Comparison of ENCODE assay signal across 10 cellular contexts in genomic region chr1:193589597-193590040, GRCh38.
DNase-seq lines count a peak whose midpoint lies in the region; ATAC-seq, FAIRE-seq and TF ChIP-seq lines count a peak whose summit lies in the region.
"Had no signal": no experiment of that assay in that cellular context is flagged by ENCODE, and none has a peak within 500 bp of the region (broad histone marks: within the 10 kb centered on the region; RNA-seq: fewer than 3 reads in every experiment).

No MANE protein-coding gene starts in this region.

- no peaks in the 10 kb centered on the region for H3K9me3 ChIP-seq in H1 (ENCODE audit: insufficient read depth in 2 of 2, low read depth in 1 of 2, low read length in 1 of 2)

- no peak overlapping the region for H4K8ac ChIP-seq in H1 (ENCODE audit: extremely low read depth, insufficient read depth, low read length)

- no peak overlapping the region for H2BK5ac ChIP-seq in H1 (ENCODE audit: low read depth, low read length)

- H3K9me3 Mint-ChIP-seq in GM23338, result no peaks in the 10 kb centered on the region
- H3K9me3 Mint-ChIP-seq in nephron, result no peaks in the 10 kb centered on the region
- no peaks in the 10 kb centered on the region for H3K9me3 Mint-ChIP-seq in activated CD4-positive, alpha-beta memory T cell treated with anti-CD3 and anti-CD28 coated beads, Interleukin-2, amount 10 ng/mL, durations not matched to agents 7 days and 5 days

- H3K4me1 Mint-ChIP-seq in GM23338 (peaks cover 63% of the 10 kb centered on the region), nephron (peaks cover 24% of the 10 kb centered on the region)
- H3K4me1 Mint-ChIP-seq in activated CD4-positive, alpha-beta memory T cell treated with anti-CD3 and anti-CD28 coated beads, Interleukin-2, amount 10 ng/mL, durations not matched to agents 7 days and 5 days, result peaks cover 32% of the 10 kb centered on the region

- POLR2A ChIA-PET in H1 (lab: Charles Lee; ENCODE audit: partially characterized antibody), result no interaction called here
- POLR2A ChIA-PET in activated CD4-positive, alpha-beta memory T cell treated with anti-CD3 and anti-CD28 coated beads, Interleukin-2, amount 10 ng/mL, durations not matched to agents 7 days and 5 days (lab: Charles Lee), result interaction anchor here (1.2 kb wide), 1 partner anchor 10 kb away, joined by 3 read pairs; no protein-coding TSS in a partner anchor

- H3K27me3 ChIP-seq in GM23338 (ENCODE audit: insufficient read depth), result no peaks in the 10 kb centered on the region
- peaks cover 0 to 1% (median 0%) of the 10 kb centered on the region in 4 experiments; a peak in 1 of 7 replicates for H3K27me3 ChIP-seq in H1 (replicated peaks in 1 of 4; ENCODE audit: control insufficient read depth in 3 of 4, extremely low read depth in 1 of 4, insufficient read depth in 3 of 4, low read length in 3 of 4)

- no peak for FAIRE-seq in H1 (lab: Jason Lieb, UNC)

- H3K4me1 ChIP-seq in GM23338 (ENCODE audit: insufficient read depth) (peaks cover 71% of the 10 kb centered on the region), H1 (replicated peaks in 1 of 4; ENCODE audit: control insufficient read depth in 3 of 4, insufficient read depth in 4 of 4, low read length in 3 of 4) (peaks cover 0 to 17% (median 12%) of the 10 kb centered on the region in 4 experiments; a peak in 3 of 7 replicates)

- peak overlapping the region; percentile 75; the same call in 1 of the 2 replicates for H2BK20ac ChIP-seq in H1 (ENCODE audit: low read length)

- no peaks in the 10 kb centered on the region for H3K36me3 Mint-ChIP-seq in GM23338 (ENCODE audit: low read depth)
- H3K36me3 Mint-ChIP-seq in nephron (ENCODE audit: low read depth), result no peaks in the 10 kb centered on the region
- no peaks in the 10 kb centered on the region for H3K36me3 Mint-ChIP-seq in activated CD4-positive, alpha-beta memory T cell treated with anti-CD3 and anti-CD28 coated beads, Interleukin-2, amount 10 ng/mL, durations not matched to agents 7 days and 5 days (ENCODE audit: low read depth)

- no peaks in the 10 kb centered on the region for H4K20me1 ChIP-seq in GM23338 (replicated peaks; ENCODE audit: insufficient read depth)
- H4K20me1 ChIP-seq in H1 (replicated peaks in 1 of 2; ENCODE audit: control insufficient read depth in 1 of 2, insufficient read depth in 2 of 2, low read length in 2 of 2), result no peaks in the 10 kb centered on the region

- 0 out of 2 replicates have a peak overlapping the region, but pooled peaks have one; percentile 1 for H2BK15ac ChIP-seq in H1 (ENCODE audit: low read length)

- H2AFZ ChIP-seq in GM23338, result peak overlapping the region; percentile 28; the same call in 1 of the 2 replicates
- H2AFZ ChIP-seq in H1 (ENCODE audit: low read length), result 0 out of 2 replicates have a peak overlapping the region, but pooled peaks have one; percentile 11

- H4K5ac ChIP-seq in H1 (ENCODE audit: insufficient read length, low read depth, low read length), result no peak overlapping the region

- no peak overlapping the region for H3K56ac ChIP-seq in H1 (replicated peaks; ENCODE audit: insufficient read length, low read depth, low read length)

- 0 out of 2 replicates have a peak overlapping the region, but pooled peaks have one; percentile 25 for H3K18ac ChIP-seq in H1 (ENCODE audit: extremely low read depth, low read length)

- TF ChIP-seq EP300 in H1 (IDR thresholded peaks at IDR 0.05; ENCODE audit: borderline replicate concordance in 1 of 2, low read depth in 2 of 2, low read length in 2 of 2), result no peak

- H3K36me3 ChIP-seq in GM23338 (ENCODE audit: insufficient read depth) (no peaks in the 10 kb centered on the region), H1 (ENCODE audit: control insufficient read depth in 2 of 4, insufficient read depth in 4 of 4, low read length in 3 of 4) (no peaks in the 10 kb centered on the region)

- H2BK120ac ChIP-seq in H1 (replicated peaks; ENCODE audit: low read depth, low read length), result no peak overlapping the region

- H3K4me2 ChIP-seq in GM23338, result peak overlapping the region; percentile 75
- H3K4me2 ChIP-seq in H1 (ENCODE audit: insufficient read depth in 1 of 2, low read depth in 2 of 2, low read length in 2 of 2), result peak overlapping the region in 1 of 2 experiments; percentile 49; a peak in 2 of 4 replicates

- H3K4me3 ChIP-seq in GM23338 (no peak overlapping the region), H1 (ENCODE audit: extremely low read depth in 1 of 4, insufficient read depth in 2 of 4, low read depth in 3 of 4, low read length in 4 of 4) (peak overlapping the region in 1 of 4 experiments; percentile 49; a peak in 1 of 8 replicates)

- H3K23ac ChIP-seq in H1 (ENCODE audit: insufficient read length), result no peak overlapping the region

- H3K9me2 ChIP-seq in GM23338 (ENCODE audit: insufficient read depth), result no peaks in the 10 kb centered on the region

- H3K79me1 ChIP-seq in H1 (ENCODE audit: low read depth, low read length), result no peaks in the 10 kb centered on the region

- WGBS in H1 (ENCODE audit: extremely low coverage in 1 of 2, insufficient coverage in 1 of 2, insufficient read length in 1 of 2, insufficient replicate concordance in 2 of 2, low coverage in 1 of 2, low lambda C conversion rate in 2 of 2, missing lambda C conversion rate in 1 of 2), 2 experiments, result 95% methylated on average over 3 of the region's 3 CpGs; no CpG with 5 or more reads in 1 of the 2 experiments

- no peak overlapping the region for H3K4ac ChIP-seq in H1 (replicated peaks; ENCODE audit: insufficient read length, low read depth, low read length)

- peak overlapping the region; percentile 6 for H4K91ac ChIP-seq in H1 (replicated peaks; ENCODE audit: insufficient read length, low read length)

- TF ChIP-seq POLR2A in H1 (IDR thresholded peaks at IDR 0.05; ENCODE audit: control extremely low read depth in 1 of 2, low read depth in 2 of 2, low read length in 2 of 2), result no peak
- TF ChIP-seq POLR2A in erythroblast (IDR thresholded peaks at IDR 0.05; ENCODE audit: low read length), result no peak

- TF ChIP-seq CTCF in GM23338 (conservative IDR thresholded peaks at IDR 0.05; ENCODE audit: low read depth in 2 of 2) (no peak), H1 (IDR thresholded peaks at IDR 0.05; ENCODE audit: control extremely low read depth in 1 of 3, insufficient read depth in 1 of 3, low read depth in 1 of 3, low read length in 3 of 3) (no peak), nephron (IDR thresholded peaks at IDR 0.05; ENCODE audit: unreplicated experiment in 3 of 3) (no peak)

- H3K14ac ChIP-seq in H1 (ENCODE audit: insufficient read length), result no peak overlapping the region

- H3K27me3 Mint-ChIP-seq in GM23338 (ENCODE audit: insufficient read depth, low read depth, poor library complexity) (peaks cover 12% of the 10 kb centered on the region), nephron (ENCODE audit: low read depth) (peaks cover 3% of the 10 kb centered on the region)
- H3K27me3 Mint-ChIP-seq in activated CD4-positive, alpha-beta memory T cell treated with anti-CD3 and anti-CD28 coated beads, Interleukin-2, amount 10 ng/mL, durations not matched to agents 7 days and 5 days, result no peaks in the 10 kb centered on the region
- H3K27me3 Mint-ChIP-seq: activated CD4-positive, alpha-beta T cell treated with anti-CD3 and anti-CD28 coated beads, Interleukin-2, amount 10 ng/mL, durations not matched to agents 24 days and 14 days had no signal

- H3K4me3 Mint-ChIP-seq in GM23338 (no peak overlapping the region; the same call in 2 of the 3 replicates), nephron (peak overlapping the region in 2 of 3 experiments; percentile 10 to 39)
- H3K4me3 Mint-ChIP-seq in activated CD4-positive, alpha-beta memory T cell treated with anti-CD3 and anti-CD28 coated beads, Interleukin-2, amount 10 ng/mL, durations not matched to agents 7 days and 5 days, result no peak overlapping the region
- H3K4me3 Mint-ChIP-seq: activated CD4-positive, alpha-beta T cell treated with anti-CD3 and anti-CD28 coated beads, Interleukin-2, amount 10 ng/mL, durations not matched to agents 24 days and 14 days had no signal

- H3K27ac Mint-ChIP-seq in GM23338 (no peak overlapping the region), nephron (peak overlapping the region in 2 of 3 experiments; percentile 12 to 22)
- H3K27ac Mint-ChIP-seq in activated CD4-positive, alpha-beta memory T cell treated with anti-CD3 and anti-CD28 coated beads, Interleukin-2, amount 10 ng/mL, durations not matched to agents 7 days and 5 days, result no peak overlapping the region
- H3K27ac Mint-ChIP-seq: activated CD4-positive, alpha-beta T cell treated with anti-CD3 and anti-CD28 coated beads, Interleukin-2, amount 10 ng/mL, durations not matched to agents 24 days and 14 days had no signal

- no peak for TF ChIP-seq RAD21 in H1 (IDR thresholded peaks at IDR 0.05 in 1 of 2, conservative IDR thresholded peaks at IDR 0.05 in 1 of 2; ENCODE audit: low read depth in 2 of 2, low read length in 2 of 2)

- no peak overlapping the region for H2AK5ac ChIP-seq in H1 (ENCODE audit: low read depth, low read length)

- H3K27ac ChIP-seq in GM23338 (ENCODE audit: low read depth), result no peak overlapping the region
- no peak overlapping the region for H3K27ac ChIP-seq in H1 (ENCODE audit: low read depth, low read length)

- H3K23me2 ChIP-seq in H1 (ENCODE audit: low read depth, low read length), result no peaks in the 10 kb centered on the region

- DNase-seq in GM23338 (ENCODE audit: low spot score), result no peak
- peak; percentile 96 for DNase-seq in NCI-H446 treated with DMSO at 0.1 percent for 48 hours (lab: John Stamatoyannopoulos, UW)
- no peak for DNase-seq in H1 (ENCODE audit: low read depth in 1 of 2, low spot score in 2 of 2)
- DNase-seq in activated CD4-positive, alpha-beta memory T cell treated with anti-CD3 and anti-CD28 coated beads, Interleukin-2, amount 10 ng/mL, durations not matched to agents 7 days and 5 days, result no peak
- DNase-seq in erythroblast (lab: John Stamatoyannopoulos, UW), result no peak
- DNase-seq: activated CD4-positive, alpha-beta T cell treated with anti-CD3 and anti-CD28 coated beads, Interleukin-2, amount 10 ng/mL, durations not matched to agents 24 days and 14 days; DMS79 had no signal

- CTCF ChIA-PET in H1 (lab: Charles Lee; ENCODE audit: partially characterized antibody), result interaction anchor here (1.4 to 1.5 kb wide), 2 partner anchors 12 to 231 kb away, joined by 3 to 5 read pairs; no protein-coding TSS in a partner anchor
- CTCF ChIA-PET in activated CD4-positive, alpha-beta memory T cell treated with anti-CD3 and anti-CD28 coated beads, Interleukin-2, amount 10 ng/mL, durations not matched to agents 7 days and 5 days (lab: Charles Lee), result no interaction called here

- H3K79me2 ChIP-seq in GM23338 (replicated peaks; ENCODE audit: insufficient read depth) (no peaks in the 10 kb centered on the region), H1 (ENCODE audit: control insufficient read depth in 1 of 2, insufficient read depth in 2 of 2, low read length in 2 of 2) (no peaks in the 10 kb centered on the region)

- ATAC-seq in GM23338, result no peak
- no peak for ATAC-seq in HG03097 (IDR thresholded peaks at IDR 0.05; ENCODE audit: low FRiP score, unreplicated experiment)
- ATAC-seq in GM18519 (IDR thresholded peaks at IDR 0.05; ENCODE audit: low FRiP score, unreplicated experiment), result no peak

- peak overlapping the region; percentile 64; the same call in 1 of the 2 replicates for H2BK12ac ChIP-seq in H1 (ENCODE audit: low read depth, low read length)

- no peaks in the 10 kb centered on the region for H3F3A ChIP-seq in GM23338 (replicated peaks; ENCODE audit: low read depth)

- H3K9ac ChIP-seq in H1 (replicated peaks in 1 of 4; ENCODE audit: extremely low read depth in 1 of 4, low read depth in 3 of 4, low read length in 3 of 4), result no peak overlapping the region

Comparison
In these comparisons a context has a peak if more than half of its experiments do, and no peak if none do; other contexts are left out.
1. H3K27ac Mint-ChIP-seq: peak in nephron (2 of 3); none in GM23338 (single experiment) and activated CD4-positive, alpha-beta memory T cell treated with anti-CD3 and anti-CD28 coated beads, Interleukin-2, amount 10 ng/mL, durations not matched to agents 7 days and 5 days (single experiment).
2. H3K4me3 Mint-ChIP-seq: peak in nephron (2 of 3); none in GM23338 (single experiment) and activated CD4-positive, alpha-beta memory T cell treated with anti-CD3 and anti-CD28 coated beads, Interleukin-2, amount 10 ng/mL, durations not matched to agents 7 days and 5 days (single experiment).